Comparison of ENCODE assay signal across 28 cellular contexts in the genomic region with DNA sequence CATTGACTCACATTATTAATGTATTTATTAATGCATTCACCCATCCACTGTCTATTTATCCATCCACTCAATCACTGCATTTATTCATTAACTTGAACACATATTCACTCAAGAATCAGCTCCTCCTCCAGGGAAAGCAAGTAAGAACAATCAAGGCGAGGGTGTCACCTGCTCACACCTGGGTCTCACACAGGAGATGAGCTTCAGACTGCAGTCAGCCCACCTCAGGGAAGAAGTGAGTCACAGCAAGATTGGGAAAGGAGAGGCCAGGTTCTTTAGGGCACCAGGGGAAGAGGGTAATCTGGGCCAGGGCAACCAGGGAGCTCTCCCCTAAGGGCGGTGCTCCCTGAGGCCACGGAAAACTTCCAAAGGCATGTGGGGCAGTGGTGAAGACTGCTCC.
"Had no signal": no experiment of that assay in that cellular context is flagged by ENCODE, and none has a peak within 500 bp of the region (broad histone marks: within the 10 kb centered on the region; RNA-seq: fewer than 3 reads in every experiment).

No MANE protein-coding gene starts in this region.

- H3K9me3 ChIP-seq: colonic mucosa, esophagus squamous epithelium, mucosa of descending colon, psoas muscle, sigmoid colon, stomach, thyroid gland had no signal

- H3K9me3 Mint-ChIP-seq: dendritic cell treated with granulocyte-macrophage colony-stimulating factor and Interleukin-4, amounts not matched to agents 40 ng/mL and 50 ng/mL, for 4 days; mesothelial cell of epicardium; natural killer cell treated with Interleukin-12 subunit alpha and Interleukin-12 subunit beta and Interleukin-15 and Interleukin-18, amount 100 ng/mL, for 72 hours; neural crest cell; stimulated activated effector memory CD8-positive, alpha-beta T cell treated with anti-CD3 and anti-CD28 coated beads, Interleukin-12 subunit alpha, Interleukin-12 subunit beta, amount 100 ng/mL, for 72 hours had no signal

- H3K4me1 ChIP-seq: colonic mucosa, psoas muscle had no signal

- H3K27ac ChIP-seq: colonic mucosa, esophagus squamous epithelium, psoas muscle, sigmoid colon, stomach, thyroid gland had no signal

- H3K36me3 ChIP-seq: colonic mucosa, esophagus squamous epithelium, sigmoid colon, stomach, thyroid gland had no signal

- FAIRE-seq: endothelial cell of umbilical vein, frontal cortex had no signal

- H3K4me3 ChIP-seq: colonic mucosa, esophagus squamous epithelium, lung, mucosa of descending colon, psoas muscle, sigmoid colon, stomach, thyroid gland had no signal

- H3K27ac Mint-ChIP-seq: dendritic cell treated with granulocyte-macrophage colony-stimulating factor and Interleukin-4, amounts not matched to agents 40 ng/mL and 50 ng/mL, for 4 days; immature natural killer cell; mesothelial cell of epicardium; naive B cell; natural killer cell treated with Interleukin-12 subunit alpha and Interleukin-12 subunit beta and Interleukin-15 and Interleukin-18, amount 100 ng/mL, for 72 hours; stimulated activated effector memory CD8-positive, alpha-beta T cell treated with anti-CD3 and anti-CD28 coated beads, Interleukin-12 subunit alpha, Interleukin-12 subunit beta, amount 100 ng/mL, for 72 hours had no signal

- ATAC-seq: left lobe of liver; mucosa of descending colon; natural killer cell treated with Interleukin-12 subunit alpha and Interleukin-12 subunit beta and Interleukin-15 and Interleukin-18, amount 100 ng/mL, for 72 hours; psoas muscle; right cardiac atrium; stimulated activated effector memory CD8-positive, alpha-beta T cell treated with anti-CD3 and anti-CD28 coated beads, Interleukin-12 subunit alpha, Interleukin-12 subunit beta, amount 100 ng/mL, for 72 hours had no signal

- H3K4me3 Mint-ChIP-seq: dendritic cell treated with granulocyte-macrophage colony-stimulating factor and Interleukin-4, amounts not matched to agents 40 ng/mL and 50 ng/mL, for 4 days; immature natural killer cell; mesothelial cell of epicardium; natural killer cell treated with Interleukin-12 subunit alpha and Interleukin-12 subunit beta and Interleukin-15 and Interleukin-18, amount 100 ng/mL, for 72 hours; neural crest cell; stimulated activated effector memory CD8-positive, alpha-beta T cell treated with anti-CD3 and anti-CD28 coated beads, Interleukin-12 subunit alpha, Interleukin-12 subunit beta, amount 100 ng/mL, for 72 hours had no signal

- H3K27me3 Mint-ChIP-seq: naive B cell had no signal

- H3K27me3 ChIP-seq: colonic mucosa, esophagus squamous epithelium, sigmoid colon, thyroid gland had no signal

- DNase-seq: colonic mucosa; effector memory CD4-positive, alpha-beta T cell; erythroblast; esophagus squamous epithelium; hypothalamus; immature natural killer cell; mesenchymal stem cell; mucosa of descending colon; naive B cell; posterior cingulate gyrus; psoas muscle; right cardiac atrium; sigmoid colon; stimulated activated CD4-positive, alpha-beta T cell treated with anti-CD3 and anti-CD28 coated beads, Interleukin-2, amount 100 ng/mL, for 24 hours; stimulated activated CD4-positive, alpha-beta T cell treated with anti-CD3 and anti-CD28 coated beads, Interleukin-4, amount 100 ng/mL, for 24 hours; stimulated activated naive CD4-positive, alpha-beta T cell treated with Interleukin-2 at 50 U/mL for 16 hours; stomach; thyroid gland; trophoblast cell had no signal

- H3K36me3 Mint-ChIP-seq: immature natural killer cell; mesothelial cell of epicardium; naive B cell; natural killer cell treated with Interleukin-12 subunit alpha and Interleukin-12 subunit beta and Interleukin-15 and Interleukin-18, amount 100 ng/mL, for 72 hours; stimulated activated effector memory CD8-positive, alpha-beta T cell treated with anti-CD3 and anti-CD28 coated beads, Interleukin-12 subunit alpha, Interleukin-12 subunit beta, amount 100 ng/mL, for 72 hours had no signal

- H3K4me1 Mint-ChIP-seq: immature natural killer cell; naive B cell; stimulated activated effector memory CD8-positive, alpha-beta T cell treated with anti-CD3 and anti-CD28 coated beads, Interleukin-12 subunit alpha, Interleukin-12 subunit beta, amount 100 ng/mL, for 72 hours had no signal
